In the genomic region with DNA sequence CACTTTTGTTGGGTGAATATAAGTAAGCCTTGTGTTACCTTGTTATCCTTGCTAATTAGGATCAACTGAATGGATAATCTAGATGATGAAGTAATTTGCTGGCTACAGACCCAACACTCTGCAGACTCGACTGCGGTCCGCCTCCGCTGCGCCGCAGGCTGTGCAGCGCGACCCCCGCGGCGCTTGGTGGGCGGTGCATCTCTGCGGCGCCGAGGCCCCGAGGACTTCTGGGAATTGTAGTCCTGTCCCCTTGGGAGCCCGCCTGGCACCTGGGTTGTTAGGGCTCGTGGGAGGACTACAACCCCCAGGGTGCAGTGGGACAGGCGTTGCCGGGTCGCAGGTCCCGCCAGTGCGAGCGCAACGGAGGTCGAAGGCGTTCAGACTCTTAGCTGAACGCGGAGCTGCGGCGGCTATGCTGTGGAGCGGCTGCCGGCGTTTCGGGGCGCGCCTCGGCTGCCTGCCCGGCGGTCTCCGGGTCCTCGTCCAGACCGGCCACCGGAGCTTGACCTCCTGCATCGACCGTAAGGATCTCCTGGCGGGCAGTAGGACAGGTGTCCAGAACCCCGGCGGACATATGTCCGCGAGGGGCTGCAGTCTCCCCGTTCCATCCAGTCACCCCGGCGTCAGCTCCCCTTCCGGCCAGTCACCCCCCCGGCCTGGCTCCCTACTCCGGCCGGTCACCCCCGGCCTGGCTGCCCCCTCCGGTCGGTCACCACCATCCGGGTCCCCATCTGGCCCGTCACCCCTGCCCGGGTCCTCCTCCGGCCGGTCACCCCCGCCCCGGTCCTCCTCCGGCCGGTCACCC, we compare ENCODE assay signal across 8 cellular contexts. TPM values are rescaled to one million over a fixed set of nuclear protein-coding genes. Genes with fewer than 3 reads are reported as not detected.
DNase-seq lines count a peak whose midpoint lies in the region; ATAC-seq and TF ChIP-seq lines count a peak whose summit lies in the region.

Gene ACAD8 (plus strand): TSS at position 380 of the 805 bp plus-strand sequence. CDS start 33 bp downstream, at position 413.
Gene THYN1 (minus strand): TSS at position 164 of the 805 bp plus-strand sequence. CDS start 470 bp downstream, outside the sequence.

- WGBS in testis, 2 donors, result 1% methylated on average over 13 to 35 of the region's 70 CpGs

- H3K9me3 Mint-ChIP-seq in activated naive CD4-positive, alpha-beta T cell treated with anti-CD3 and anti-CD28 coated beads, Interleukin-2, amount 50 U/mL, for 24 hours, result no peaks in the 10 kb centered on the region

- no peak for TF ChIP-seq POLR2A in testis (IDR thresholded peaks at IDR 0.05)

- no peaks in the 10 kb centered on the region for H3K9me3 ChIP-seq in testis

- peaks cover 34% of the 10 kb centered on the region for H3K4me1 Mint-ChIP-seq in activated naive CD4-positive, alpha-beta T cell treated with anti-CD3 and anti-CD28 coated beads, Interleukin-2, amount 50 U/mL, for 24 hours

- peaks cover 10% of the 10 kb centered on the region for H3K4me1 ChIP-seq in testis

- H3K27ac ChIP-seq in testis, result peak within 1 kb of the TSS; percentile 51 to 74

- peak within 1 kb of the TSS; percentile 93 for H3K27ac Mint-ChIP-seq in activated naive CD4-positive, alpha-beta T cell treated with anti-CD3 and anti-CD28 coated beads, Interleukin-2, amount 50 U/mL, for 24 hours

- ATAC-seq in HG02588 (IDR thresholded peaks at IDR 0.05; ENCODE audit: unreplicated experiment) (peak; percentile 100), SK-N-SH treated with all-trans-retinoic acid at 6 μM for 48 hours (peak; percentile 99), omental fat pad (ENCODE audit: low FRiP score) (peak; percentile 100)

- no peaks in the 10 kb centered on the region for H3K36me3 Mint-ChIP-seq in activated naive CD4-positive, alpha-beta T cell treated with anti-CD3 and anti-CD28 coated beads, Interleukin-2, amount 50 U/mL, for 24 hours

- H3K27me3 Mint-ChIP-seq in activated naive CD4-positive, alpha-beta T cell treated with anti-CD3 and anti-CD28 coated beads, Interleukin-2, amount 50 U/mL, for 24 hours, result no peaks in the 10 kb centered on the region

- peak; percentile 98 for DNase-seq in GM10248 (ENCODE audit: extremely low spot score)
- peak; percentile 98 for DNase-seq in NCI-H1092 (lab: John Stamatoyannopoulos, UW)
- DNase-seq in globus pallidus (ENCODE audit: low spot score), result peak; percentile 96
- DNase-seq in omental fat pad (ENCODE audit: low spot score), result peak; percentile 86
- peak; percentile 98 for DNase-seq in testis

- CTCF ChIA-PET in GM10248 (lab: Yijun Ruan, JAX), result interaction anchor here (0.7 to 5.5 kb wide), 8 partner anchors 9 to 54 kb away, joined by 3 to 46 read pairs (median 4); partner anchors contain the start of gene GLB1L3

- TF ChIP-seq CTCF in GM10248 (IDR thresholded peaks at IDR 0.05; ENCODE audit: control extremely low read depth, extremely low read depth, low read depth, missing control alignments), result no peak
- no peak for TF ChIP-seq CTCF in omental fat pad (IDR thresholded peaks at IDR 0.05)
- peak; percentile 23 to 57 (median 38) for TF ChIP-seq CTCF in testis (IDR thresholded peaks at IDR 0.05)

- intact Hi-C loops in testis (cut with DNase I; ENCODE audit: low total_unique reads), result no loop called here

- peak within 1 kb of the TSS; percentile 98 for H3K4me3 Mint-ChIP-seq in activated naive CD4-positive, alpha-beta T cell treated with anti-CD3 and anti-CD28 coated beads, Interleukin-2, amount 50 U/mL, for 24 hours

- POLR2A ChIA-PET in GM10248 (lab: Yijun Ruan, JAX), result no interaction called here

- no peaks in the 10 kb centered on the region for H3K36me3 ChIP-seq in testis (ENCODE audit: low read depth, missing control alignments)

- H3K4me3 ChIP-seq in testis, result peak within 1 kb of the TSS; percentile 94 to 95

- H3K27me3 ChIP-seq in testis, result no peaks in the 10 kb centered on the region

TF ChIP-seq in SK-N-SH treated with all-trans-retinoic acid at 6 μM for 48 hours, 23 proteins besides CTCF, POLR2A, EP300 and RAD21:
- TF ChIP-seq CSRNP3 (CRISPR knock-in tag; IDR thresholded peaks at IDR 0.05) (no peak), ZFP3 (CRISPR knock-in tag; IDR thresholded peaks at IDR 0.05) (0 out of 2 replicates have a peak, but pooled peaks have one; percentile 41), TSHZ2 (CRISPR knock-in tag; IDR thresholded peaks at IDR 0.05) (peak; percentile 66; the same call in 1 of the 2 replicates)

RNA-seq across cellular contexts. Expression of gene ACAD8, which starts in this region (rescaled TPM):
- total RNA-seq in omental fat pad (10 to 100 TPM; 21.4 to 33.4 (median 28.2) TPM), testis (10 to 100 TPM; 35.1 to 47.9 TPM)
- polyA plus RNA-seq in testis (ENCODE audit: insufficient read depth, low read depth, low replicate concordance), result 27.4 TPM

RNA-seq across cellular contexts. Expression of gene THYN1, which starts in this region (rescaled TPM):
- total RNA-seq in omental fat pad (10 to 100 TPM; 26.9 to 76.5 (median 59.6) TPM), testis (10 to 100 TPM; 85.0 to 86.9 TPM)
- polyA plus RNA-seq in testis (ENCODE audit: insufficient read depth, low read depth, low replicate concordance), result 94.0 TPM

Comparison
In these comparisons a context has a peak if more than half of its experiments do, and no peak if none do; other contexts are left out.
1. Peak in every context shown above with its lines: DNase-seq, ATAC-seq, H3K4me3 ChIP-seq and H3K27ac ChIP-seq.
2. CTCF ChIP-seq: peak in testis (3 of 3); none in GM10248 (single experiment) and omental fat pad (0 of 3).